ENCODE assay signal across 9 cellular contexts in genomic region chr5:17190242-17190778, GRCh38. TPM values are rescaled to one million over a fixed set of nuclear protein-coding genes. Genes with fewer than 3 reads are reported as not detected.
DNase-seq lines count a peak whose midpoint lies in the region; ATAC-seq and TF ChIP-seq lines count a peak whose summit lies in the region.
"Had no signal": no experiment of that assay in that cellular context is flagged by ENCODE, and none has a peak within 500 bp of the region (broad histone marks: within the 10 kb centered on the region; RNA-seq: fewer than 3 reads in every experiment).

No MANE protein-coding gene starts in this region.

- H3K4me1 Mint-ChIP-seq in CD8-positive, alpha-beta memory T cell: no peaks in the 10 kb centered on the region

- no peaks in the 10 kb centered on the region for H3K36me3 Mint-ChIP-seq in CD8-positive, alpha-beta memory T cell

- TF ChIP-seq POLR2A in right lobe of liver (IDR thresholded peaks at IDR 0.05): no peak

- H3K27ac Mint-ChIP-seq in CD8-positive, alpha-beta memory T cell: no peak overlapping the region

- no peaks in the 10 kb centered on the region for H3K4me1 ChIP-seq in right lobe of liver
- H3K4me1 ChIP-seq in CD8-positive, alpha-beta memory T cell (ENCODE audit: insufficient read depth, low read length): no peaks in the 10 kb centered on the region

- H3K27me3 Mint-ChIP-seq in CD8-positive, alpha-beta memory T cell: peaks cover 3 to 4% of the 10 kb centered on the region in 2 donors

- no peaks in the 10 kb centered on the region for H3K36me3 ChIP-seq in right lobe of liver
- H3K36me3 ChIP-seq in CD8-positive, alpha-beta memory T cell (ENCODE audit: insufficient read depth, low read length): no peaks in the 10 kb centered on the region

- H3K27ac ChIP-seq in right lobe of liver: no peak overlapping the region
- no peak overlapping the region for H3K27ac ChIP-seq in CD8-positive, alpha-beta memory T cell (ENCODE audit: low read depth, low read length)
- H3K27ac ChIP-seq: skin epidermis had no signal

- H3K4me3 ChIP-seq in right lobe of liver: no peak overlapping the region
- no peak overlapping the region for H3K4me3 ChIP-seq in CD8-positive, alpha-beta memory T cell (ENCODE audit: low read length)
- H3K4me3 ChIP-seq: skin epidermis had no signal

- POLR2A ChIA-PET in CD8-positive, alpha-beta memory T cell (lab: Charles Lee): no interaction called here

- intact Hi-C loops in right lobe of liver (cut with DNase I): loop anchor here in 1 of 2 donors (10.0 kb wide), 1 partner anchor 396 kb away; no protein-coding TSS in a partner anchor

- no peaks in the 10 kb centered on the region for H3K9me3 ChIP-seq in right lobe of liver
- H3K9me3 ChIP-seq in CD8-positive, alpha-beta memory T cell (ENCODE audit: low read length): no peaks in the 10 kb centered on the region

- H3K4me3 Mint-ChIP-seq in CD8-positive, alpha-beta memory T cell: peak overlapping the region in 1 of 7 donors; percentile 9

- ATAC-seq in HG02884 (IDR thresholded peaks at IDR 0.05; ENCODE audit: unreplicated experiment): peak; percentile 62
- peak; percentile 74 to 83 (median 80) for ATAC-seq in right lobe of liver
- no peak for ATAC-seq in GM19324 (IDR thresholded peaks at IDR 0.05; ENCODE audit: low FRiP score, unreplicated experiment)

- peaks cover 0 to 7% (median 0%) of the 10 kb centered on the region in 5 donors for H3K9me3 Mint-ChIP-seq in CD8-positive, alpha-beta memory T cell

- CTCF ChIA-PET in CD8-positive, alpha-beta memory T cell (lab: Charles Lee): interaction anchor here (0.8 to 1.1 kb wide), 3 partner anchors 10 to 398 kb away, joined by 3 to 5 read pairs (median 3); no protein-coding TSS in a partner anchor

- DNase-seq in EL: peak; percentile 78
- peak; percentile 86 for DNase-seq in NOMO-1 treated with DMSO at 0.1 percent for 48 hours (lab: John Stamatoyannopoulos, UW; ENCODE audit: unreplicated experiment)
- DNase-seq in cerebellar cortex (ENCODE audit: low spot score): peak; percentile 42
- DNase-seq in right lobe of liver: no peak
- DNase-seq in CD8-positive, alpha-beta memory T cell: no peak
- no peak for DNase-seq in activated CD4-positive, CD25-positive, alpha-beta regulatory T cell (lab: John Stamatoyannopoulos, UW)

- 0% methylated on average over 4 of the region's 4 CpGs for WGBS in right lobe of liver (ENCODE audit: insufficient coverage, low coverage, low lambda C conversion rate, missing lambda C conversion rate)

- peak; percentile 77 to 86 (median 82) for TF ChIP-seq CTCF in right lobe of liver (IDR thresholded peaks at IDR 0.05)

- H3K27me3 ChIP-seq in right lobe of liver: no peaks in the 10 kb centered on the region
- no peaks in the 10 kb centered on the region for H3K27me3 ChIP-seq in CD8-positive, alpha-beta memory T cell (ENCODE audit: insufficient read depth, low read length, poor library complexity, severe bottlenecking)

RNA-seq across cellular contexts. Expression of gene BASP1, which starts 27.1 kb away (rescaled TPM):
- 10 to 100 TPM in 1 of 6 experiments, 1 to 10 TPM in 5; 2.6 to 11.2 (median 4.7) TPM for total RNA-seq in right lobe of liver
- total RNA-seq in CD8-positive, alpha-beta memory T cell: under 1 TPM; 0.28 to 0.49 TPM
- not detected for polyA plus RNA-seq in CD8-positive, alpha-beta memory T cell

Comparison
In these comparisons a context has a peak if more than half of its experiments do, and no peak if none do; other contexts are left out.
1. DNase-seq: peak in EL (single experiment), NOMO-1 treated with DMSO at 0.1 percent for 48 hours (single experiment) and cerebellar cortex (single experiment); none in right lobe of liver (0 of 3), CD8-positive, alpha-beta memory T cell (0 of 5) and activated CD4-positive, CD25-positive, alpha-beta regulatory T cell (0 of 4).